Comparison of ENCODE assay signal across 25 cellular contexts in the genomic region with DNA sequence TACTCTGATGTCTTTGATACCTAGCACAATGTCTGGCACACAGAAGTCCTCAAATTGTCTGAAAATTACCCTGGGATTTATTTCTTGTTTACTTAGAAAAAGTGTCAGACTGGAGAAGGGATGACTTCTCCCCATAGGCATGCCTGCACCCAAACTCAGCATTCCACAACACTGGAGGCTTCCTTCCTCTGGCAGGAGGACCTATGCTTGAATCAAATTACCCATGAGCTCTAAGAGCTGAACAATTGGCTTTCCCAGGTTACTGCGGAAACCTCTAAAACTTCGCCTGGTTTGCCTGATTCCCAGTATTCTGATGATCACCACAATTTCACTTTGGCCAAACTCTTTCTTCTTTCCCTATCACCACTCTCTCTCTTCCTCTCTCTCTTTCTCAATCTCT.
DNase-seq lines count a peak whose midpoint lies in the region; ATAC-seq and TF ChIP-seq lines count a peak whose summit lies in the region.
"Had no signal": no experiment of that assay in that cellular context is flagged by ENCODE, and none has a peak within 500 bp of the region (broad histone marks: within the 10 kb centered on the region; RNA-seq: fewer than 3 reads in every experiment).

No MANE protein-coding gene starts in this region.

- intact Hi-C loops in PC-3 (cut with micrococcal nuclease) = loop anchor here (5.0 kb wide), 1 partner anchor 103 kb away; no protein-coding TSS in a partner anchor

- CTCF ChIA-PET in PC-3 (lab: Charles Lee) = no interaction called here
- CTCF ChIA-PET in activated CD8-positive, alpha-beta T cell treated with anti-CD3 and anti-CD28 coated beads, Interleukin-2, amount 10 ng/mL, durations not matched to agents 7 days and 5 days (lab: Charles Lee) = no interaction called here

- H3K4me1 Mint-ChIP-seq in activated CD8-positive, alpha-beta T cell treated with anti-CD3 and anti-CD28 coated beads, Interleukin-2, amount 10 ng/mL, durations not matched to agents 7 days and 5 days (ENCODE audit: low read depth) = peaks cover 9% of the 10 kb centered on the region
- H3K4me1 Mint-ChIP-seq: stimulated activated effector memory CD8-positive, alpha-beta T cell treated with anti-CD3 and anti-CD28 coated beads, Interleukin-12 subunit alpha, Interleukin-12 subunit beta, amount 100 ng/mL, for 72 hours had no signal

- 0 out of 2 replicates have a peak, but pooled peaks cover 9% of the 10 kb centered on the region for H3K9me3 ChIP-seq in PC-3 (ENCODE audit: low read length)
- no peaks in the 10 kb centered on the region for H3K9me3 ChIP-seq in effector memory CD4-positive, alpha-beta T cell (ENCODE audit: control insufficient read depth, low read length)

- no peak overlapping the region for H3K4me2 ChIP-seq in PC-3 (ENCODE audit: low read length)

- H3K4me3 Mint-ChIP-seq in activated CD8-positive, alpha-beta T cell treated with anti-CD3 and anti-CD28 coated beads, Interleukin-2, amount 10 ng/mL, durations not matched to agents 7 days and 5 days = no peak overlapping the region
- H3K4me3 Mint-ChIP-seq: CD4-positive, alpha-beta T cell; nephron progenitor cell; stimulated activated effector memory CD8-positive, alpha-beta T cell treated with anti-CD3 and anti-CD28 coated beads, Interleukin-12 subunit alpha, Interleukin-12 subunit beta, amount 100 ng/mL, for 72 hours had no signal

- peaks cover 6% of the 10 kb centered on the region; the same call in 1 of the 2 replicates for H3K4me1 ChIP-seq in PC-3 (ENCODE audit: insufficient read depth, low read length)
- H3K4me1 ChIP-seq in effector memory CD4-positive, alpha-beta T cell (ENCODE audit: control insufficient read depth, insufficient read depth, low read length, poor library complexity, severe bottlenecking) = no peaks in the 10 kb centered on the region
- H3K4me1 ChIP-seq: SJCRH30 had no signal

- H3K36me3 ChIP-seq in PC-3 (ENCODE audit: low read depth, low read length) = no peaks in the 10 kb centered on the region
- H3K36me3 ChIP-seq in effector memory CD4-positive, alpha-beta T cell (ENCODE audit: control insufficient read depth, insufficient read depth, low read length) = no peaks in the 10 kb centered on the region
- H3K36me3 ChIP-seq: SJCRH30, thoracic aorta had no signal

- H3K27me3 ChIP-seq in PC-3 (ENCODE audit: low read length) = no peaks in the 10 kb centered on the region
- no peaks in the 10 kb centered on the region for H3K27me3 ChIP-seq in effector memory CD4-positive, alpha-beta T cell (replicated peaks; ENCODE audit: control insufficient read depth, insufficient read depth, low read length, poor library complexity, severe bottlenecking)
- H3K27me3 ChIP-seq: SJCRH30 had no signal

- no peak for ATAC-seq in PC-3
- ATAC-seq in HG02884 (IDR thresholded peaks at IDR 0.05; ENCODE audit: unreplicated experiment) = no peak
- no peak for ATAC-seq in activated CD8-positive, alpha-beta T cell treated with anti-CD3 and anti-CD28 coated beads, Interleukin-2, amount 10 ng/mL, durations not matched to agents 7 days and 5 days
- ATAC-seq: left colon; Panc1; stimulated activated effector memory CD8-positive, alpha-beta T cell treated with anti-CD3 and anti-CD28 coated beads, Interleukin-12 subunit alpha, Interleukin-12 subunit beta, amount 100 ng/mL, for 72 hours had no signal

- no peaks in the 10 kb centered on the region for H3K27me3 Mint-ChIP-seq in activated CD8-positive, alpha-beta T cell treated with anti-CD3 and anti-CD28 coated beads, Interleukin-2, amount 10 ng/mL, durations not matched to agents 7 days and 5 days (ENCODE audit: low read depth)
- H3K27me3 Mint-ChIP-seq: CD4-positive, alpha-beta T cell had no signal

- H3K9me3 Mint-ChIP-seq in activated CD8-positive, alpha-beta T cell treated with anti-CD3 and anti-CD28 coated beads, Interleukin-2, amount 10 ng/mL, durations not matched to agents 7 days and 5 days (ENCODE audit: insufficient read depth) = peaks cover 4% of the 10 kb centered on the region

- H3K27ac Mint-ChIP-seq in activated CD8-positive, alpha-beta T cell treated with anti-CD3 and anti-CD28 coated beads, Interleukin-2, amount 10 ng/mL, durations not matched to agents 7 days and 5 days = no peak overlapping the region
- H3K27ac Mint-ChIP-seq: CD4-positive, alpha-beta T cell; nephron progenitor cell; stimulated activated effector memory CD8-positive, alpha-beta T cell treated with anti-CD3 and anti-CD28 coated beads, Interleukin-12 subunit alpha, Interleukin-12 subunit beta, amount 100 ng/mL, for 72 hours had no signal

- TF ChIP-seq CTCF in PC-3 (conservative IDR thresholded peaks at IDR 0.05; ENCODE audit: low read depth, low read length) = no peak

- no peak overlapping the region for H3K27ac ChIP-seq in PC-3 (ENCODE audit: low read length)
- H3K27ac ChIP-seq in effector memory CD4-positive, alpha-beta T cell (ENCODE audit: insufficient read depth, low read length, poor library complexity, severe bottlenecking) = no peak overlapping the region
- H3K27ac ChIP-seq: SJCRH30, thoracic aorta had no signal

- H3K79me2 ChIP-seq in PC-3 (ENCODE audit: low read length) = no peaks in the 10 kb centered on the region

- no peak overlapping the region for H3K9ac ChIP-seq in PC-3 (ENCODE audit: low read length)

- DNase-seq in GM04503 (ENCODE audit: low read depth) (peak; percentile 2), PC-3 (peak; percentile 10), fibroblast of gingiva (ENCODE audit: low read depth) (peak; percentile 11), myocyte (ENCODE audit: low read depth) (peak; percentile 27), NCI-H2171 treated with DMSO at 0.1 percent for 48 hours (lab: John Stamatoyannopoulos, UW) (no peak)
- DNase-seq in effector memory CD4-positive, alpha-beta T cell = no peak
- no peak for DNase-seq in activated CD8-positive, alpha-beta T cell treated with anti-CD3 and anti-CD28 coated beads, Interleukin-2, amount 10 ng/mL, durations not matched to agents 7 days and 5 days
- DNase-seq: activated CD4-positive, alpha-beta T cell treated with anti-CD3 and anti-CD28 coated beads, Interleukin-2, amount 50 U/mL, for 1 hour; activated CD8-positive, alpha-beta memory T cell treated with anti-CD3 and anti-CD28 coated beads, Interleukin-2, amount 50 U/mL, for 48 hours; CD4-positive, alpha-beta T cell; dermis blood vessel endothelial cell; DMS153; GF-D8; Karpas-422; left colon; mesenchymal stem cell; NCI-H1105 treated with DMSO at 0.1 percent for 48 hours; NCI-H2171; nephron progenitor cell; posterior cingulate gyrus; SJCRH30 had no signal

- no TSS peak for BruUV-seq in PC-3 (replicated peaks; lab: Mats Ljungman, UMichigan)

- H3F3A ChIP-seq in PC-3 (ENCODE audit: low read length, unreplicated experiment) = no peaks in the 10 kb centered on the region

- no peaks in the 10 kb centered on the region for H3K36me3 Mint-ChIP-seq in activated CD8-positive, alpha-beta T cell treated with anti-CD3 and anti-CD28 coated beads, Interleukin-2, amount 10 ng/mL, durations not matched to agents 7 days and 5 days (ENCODE audit: low read depth)
- H3K36me3 Mint-ChIP-seq: stimulated activated effector memory CD8-positive, alpha-beta T cell treated with anti-CD3 and anti-CD28 coated beads, Interleukin-12 subunit alpha, Interleukin-12 subunit beta, amount 100 ng/mL, for 72 hours had no signal

- H2AFZ ChIP-seq in PC-3 (ENCODE audit: low read length) = no peak overlapping the region

- H3K9me2 ChIP-seq in PC-3 (replicated peaks; ENCODE audit: low read length) = no peaks in the 10 kb centered on the region

- POLR2A ChIA-PET in PC-3 (lab: Charles Lee; ENCODE audit: unreplicated experiment) = no interaction called here
- POLR2A ChIA-PET in activated CD8-positive, alpha-beta T cell treated with anti-CD3 and anti-CD28 coated beads, Interleukin-2, amount 10 ng/mL, durations not matched to agents 7 days and 5 days (lab: Charles Lee) = no interaction called here

- H3K4me3 ChIP-seq in PC-3 (ENCODE audit: low read length) = no peak overlapping the region
- no peak overlapping the region for H3K4me3 ChIP-seq in effector memory CD4-positive, alpha-beta T cell (ENCODE audit: insufficient read depth, low read depth, low read length, poor library complexity, severe bottlenecking)
- H3K4me3 ChIP-seq: SJCRH30, thoracic aorta had no signal

- no peaks in the 10 kb centered on the region for H4K20me1 ChIP-seq in PC-3 (ENCODE audit: low read length)

Comparison
In these comparisons a context has a peak if more than half of its experiments do, and no peak if none do; other contexts are left out.
1. DNase-seq: peak in GM04503 (single experiment), PC-3 (single experiment), fibroblast of gingiva (single experiment) and myocyte (single experiment); none in NCI-H2171 treated with DMSO at 0.1 percent for 48 hours (single experiment), effector memory CD4-positive, alpha-beta T cell (0 of 3) and activated CD8-positive, alpha-beta T cell treated with anti-CD3 and anti-CD28 coated beads, Interleukin-2, amount 10 ng/mL, durations not matched to agents 7 days and 5 days (single experiment).